ENCODE assay signal across 8 cellular contexts in the genomic region with DNA sequence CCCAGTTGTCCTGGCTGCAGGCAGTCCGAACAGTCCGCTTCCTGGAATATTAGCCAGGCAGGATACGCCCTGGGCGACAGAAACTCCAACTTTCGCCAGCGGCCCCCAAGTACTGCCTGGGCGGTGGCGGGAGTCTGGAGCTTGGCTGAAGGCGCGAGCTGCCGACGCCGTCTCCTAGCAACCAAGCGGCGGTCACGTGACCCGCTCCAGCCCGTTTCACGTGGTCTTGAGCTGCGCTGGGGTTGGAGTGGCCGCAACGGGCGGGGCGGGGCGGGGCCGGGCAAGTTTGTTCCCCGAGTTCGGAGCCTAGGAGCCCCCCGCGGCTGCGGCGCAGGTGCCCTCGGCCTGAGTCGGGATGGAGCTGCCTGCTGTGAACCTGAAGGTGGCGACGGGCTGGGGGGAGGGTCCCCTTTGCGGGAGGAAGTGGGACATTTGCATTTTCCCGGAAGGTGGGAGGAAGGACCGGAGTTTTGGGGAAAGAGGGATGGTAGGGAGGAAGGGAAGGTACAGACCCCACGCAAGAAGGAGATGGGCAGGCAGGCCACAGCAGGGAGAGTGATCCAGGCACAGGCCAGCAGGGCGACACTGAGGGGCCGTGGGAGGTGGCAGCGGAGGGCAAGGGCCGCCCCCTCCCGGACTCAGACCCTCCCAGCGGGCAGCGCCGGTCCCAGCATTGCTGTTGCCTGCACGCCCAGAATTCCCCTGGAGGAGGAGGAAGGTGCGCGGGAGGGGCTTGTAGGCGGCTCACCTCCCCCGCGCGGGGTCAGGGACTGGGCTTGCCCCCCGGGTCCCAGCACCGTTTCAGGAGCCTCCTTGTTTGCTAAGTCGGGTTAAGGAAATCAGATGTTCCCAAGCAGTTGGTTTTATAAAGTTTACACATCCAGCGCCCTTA. TPM values are rescaled to one million over a fixed set of nuclear protein-coding genes. Genes with fewer than 3 reads are reported as not detected.
DNase-seq lines count a peak whose midpoint lies in the region; ATAC-seq, FAIRE-seq and TF ChIP-seq lines count a peak whose summit lies in the region.

A gene with protein sequence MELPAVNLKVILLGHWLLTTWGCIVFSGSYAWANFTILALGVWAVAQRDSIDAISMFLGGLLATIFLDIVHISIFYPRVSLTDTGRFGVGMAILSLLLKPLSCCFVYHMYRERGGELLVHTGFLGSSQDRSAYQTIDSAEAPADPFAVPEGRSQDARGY (plus strand): TSS at position 283 of the 892 bp plus-strand sequence. CDS start 73 bp downstream, at position 356.

- H3K4me2 ChIP-seq in H1 (ENCODE audit: insufficient read depth in 1 of 2, low read depth in 2 of 2, low read length in 2 of 2) = peak within 1 kb of the TSS; percentile 96
- peak within 1 kb of the TSS; percentile 90 for H3K4me2 ChIP-seq in mesenchymal stem cell (ENCODE audit: low read length, poor library complexity, severe bottlenecking)

- 0 out of 2 replicates have a peak, but pooled peaks cover 2% of the 10 kb centered on the region for H3K79me1 ChIP-seq in H1 (ENCODE audit: low read depth, low read length)
- peaks cover 17% of the 10 kb centered on the region for H3K79me1 ChIP-seq in mesenchymal stem cell (replicated peaks; ENCODE audit: low read length, poor library complexity, severe bottlenecking)

- H2BK15ac ChIP-seq in H1 (ENCODE audit: low read length) = peak within 1 kb of the TSS; percentile 97; the same call in 1 of the 2 replicates
- peak within 1 kb of the TSS; percentile 60 for H2BK15ac ChIP-seq in mesenchymal stem cell (ENCODE audit: low read depth, poor library complexity, severe bottlenecking)

- H2AK5ac ChIP-seq in H1 (ENCODE audit: low read depth, low read length) = peak within 1 kb of the TSS; percentile 44; the same call in 1 of the 2 replicates
- no peak within 1 kb of the TSS for H2AK5ac ChIP-seq in mesenchymal stem cell (ENCODE audit: low read length, severe bottlenecking)

- peak; percentile 94 for DNase-seq in AG08395 (ENCODE audit: low spot score)
- DNase-seq in HL-60 (ENCODE audit: low read depth in 1 of 2, low spot score in 1 of 2) = peak; percentile 96
- DNase-seq in NOMO-1 treated with DMSO at 0.1 percent for 48 hours (lab: John Stamatoyannopoulos, UW; ENCODE audit: unreplicated experiment) = peak; percentile 87
- peak; percentile 66 to 75 (median 72) for DNase-seq in activated CD8-positive, alpha-beta memory T cell treated with anti-CD3 and anti-CD28 coated beads for 48 hours (ENCODE audit: low read depth in 2 of 3, low spot score in 2 of 3)
- DNase-seq in H1 (ENCODE audit: low read depth in 1 of 2, low spot score in 2 of 2) = peak; percentile 79 to 96
- DNase-seq in mesenchymal stem cell = peak; percentile 93
- peak; percentile 72 for DNase-seq in stimulated activated CD8-positive, alpha-beta memory T cell treated with anti-CD3 and anti-CD28 coated beads, Interleukin-12 subunit alpha, Interleukin-12 subunit beta, amount 100 ng/mL, for 24 hours (ENCODE audit: extremely low read depth)

- H2BK12ac ChIP-seq in H1 (ENCODE audit: low read depth, low read length) (peak within 1 kb of the TSS; percentile 77), mesenchymal stem cell (ENCODE audit: low read length in 2 of 2) (peak within 1 kb of the TSS; percentile 49 to 89)

- peaks cover 10% of the 10 kb centered on the region for H3K23me2 ChIP-seq in H1 (ENCODE audit: low read depth, low read length)

- H3K79me2 ChIP-seq in H1 (ENCODE audit: control insufficient read depth in 1 of 2, insufficient read depth in 2 of 2, low read length in 2 of 2) = peaks cover 0 to 9% of the 10 kb centered on the region in 2 experiments; a peak in 1 of 4 replicates

- H4K91ac ChIP-seq in H1 (replicated peaks; ENCODE audit: insufficient read length, low read length) = peak within 1 kb of the TSS; percentile 94
- peak within 1 kb of the TSS; percentile 95 for H4K91ac ChIP-seq in mesenchymal stem cell (ENCODE audit: low read length)

- CTCF ChIA-PET in H1 (lab: Charles Lee; ENCODE audit: partially characterized antibody) = interaction anchor here (1.0 to 3.6 kb wide), 12 partner anchors 10 to 231 kb away, joined by 3 to 21 read pairs (median 4); a partner anchor contains a TSS

- H3K18ac ChIP-seq in H1 (ENCODE audit: extremely low read depth, low read length) = peak within 1 kb of the TSS; percentile 93
- peak within 1 kb of the TSS; percentile 47 to 99 for H3K18ac ChIP-seq in mesenchymal stem cell (ENCODE audit: low read depth in 1 of 2, low read length in 2 of 2)

- no peaks in the 10 kb centered on the region for H4K20me1 ChIP-seq in H1 (replicated peaks in 1 of 2; ENCODE audit: control insufficient read depth in 1 of 2, insufficient read depth in 2 of 2, low read length in 2 of 2)

- H2AFZ ChIP-seq in H1 (ENCODE audit: low read length) (peak within 1 kb of the TSS; percentile 59), mesenchymal stem cell (ENCODE audit: low read depth, low read length) (peak within 1 kb of the TSS; percentile 95)

- peak within 1 kb of the TSS; percentile 82 for H3K56ac ChIP-seq in H1 (replicated peaks; ENCODE audit: insufficient read length, low read depth, low read length)

- H3K4me1 ChIP-seq in H1 (replicated peaks in 1 of 4; ENCODE audit: control insufficient read depth in 3 of 4, insufficient read depth in 4 of 4, low read length in 3 of 4) (peaks cover 10 to 39% (median 13%) of the 10 kb centered on the region in 4 experiments), mesenchymal stem cell (ENCODE audit: control insufficient read depth, insufficient read depth, low read depth, low read length) (peaks cover 11% of the 10 kb centered on the region)

- H3K14ac ChIP-seq in H1 (ENCODE audit: insufficient read length) (no peak within 1 kb of the TSS), mesenchymal stem cell (ENCODE audit: low read length in 2 of 2) (peak within 1 kb of the TSS in 1 of 2 experiments; percentile 100)

- H3K4me3 ChIP-seq in HL-60 (replicated peaks; ENCODE audit: insufficient read depth, low read length) = peak within 1 kb of the TSS; percentile 79
- H3K4me3 ChIP-seq in H1 (ENCODE audit: extremely low read depth in 1 of 4, insufficient read depth in 2 of 4, low read depth in 3 of 4, low read length in 4 of 4) = peak within 1 kb of the TSS; percentile 58 to 86 (median 80)
- H3K4me3 ChIP-seq in mesenchymal stem cell (ENCODE audit: insufficient read depth in 1 of 2, low read depth in 1 of 2, low read length in 2 of 2) = peak within 1 kb of the TSS; percentile 80 to 98

- TF ChIP-seq RAD21 in H1 (IDR thresholded peaks at IDR 0.05 in 1 of 2, conservative IDR thresholded peaks at IDR 0.05 in 1 of 2; ENCODE audit: low read depth in 2 of 2, low read length in 2 of 2) = no peak

- peak in 1 of 2 experiments; percentile 73; a peak in 2 of 3 replicates for TF ChIP-seq POLR2A in H1 (IDR thresholded peaks at IDR 0.05; ENCODE audit: control extremely low read depth in 1 of 2, low read depth in 2 of 2, low read length in 2 of 2)

- H3K36me3 ChIP-seq in H1 (ENCODE audit: control insufficient read depth in 2 of 4, insufficient read depth in 4 of 4, low read length in 3 of 4) = no peaks in the 10 kb centered on the region
- peaks cover 0 to 4% of the 10 kb centered on the region in 2 experiments for H3K36me3 ChIP-seq in mesenchymal stem cell (ENCODE audit: control insufficient read depth in 1 of 2, insufficient read depth in 2 of 2, low read depth in 1 of 2, low read length in 2 of 2)

- TF ChIP-seq CTCF in HL-60 (IDR thresholded peaks at IDR 0.05; ENCODE audit: insufficient read depth, low read length) = no peak
- TF ChIP-seq CTCF in H1 (IDR thresholded peaks at IDR 0.05; ENCODE audit: control extremely low read depth in 1 of 3, insufficient read depth in 1 of 3, low read depth in 1 of 3, low read length in 3 of 3) = peak in 2 of 3 experiments; percentile 8 to 23; a peak in 2 of 4 replicates

- TF ChIP-seq EP300 in H1 (IDR thresholded peaks at IDR 0.05; ENCODE audit: borderline replicate concordance in 1 of 2, low read depth in 2 of 2, low read length in 2 of 2) = peak in 1 of 2 experiments; percentile 53; a peak in 1 of 3 replicates

- POLR2A ChIA-PET in H1 (lab: Charles Lee; ENCODE audit: partially characterized antibody) = interaction anchor here (0.5 to 5.1 kb wide), 34 partner anchors 10 to 258 kb away, joined by 3 to 35 read pairs (median 5); a partner anchor contains a TSS

- H2BK120ac ChIP-seq in H1 (replicated peaks; ENCODE audit: low read depth, low read length) (peak within 1 kb of the TSS; percentile 37), mesenchymal stem cell (ENCODE audit: low read depth, low read length) (peak within 1 kb of the TSS; percentile 75)

- H2BK5ac ChIP-seq in H1 (ENCODE audit: low read depth, low read length) = peak within 1 kb of the TSS; percentile 98
- no peak within 1 kb of the TSS for H2BK5ac ChIP-seq in mesenchymal stem cell (ENCODE audit: low read depth, low read length, poor library complexity, severe bottlenecking)

- peak within 1 kb of the TSS; percentile 97; the same call in 1 of the 2 replicates for H2BK20ac ChIP-seq in H1 (ENCODE audit: low read length)

- 2% methylated on average over 42 of the region's 59 CpGs; no CpG with 5 or more reads in 1 of the 2 experiments for WGBS in H1 (ENCODE audit: extremely low coverage in 1 of 2, insufficient coverage in 1 of 2, insufficient read length in 1 of 2, insufficient replicate concordance in 2 of 2, low coverage in 1 of 2, low lambda C conversion rate in 2 of 2, missing lambda C conversion rate in 1 of 2), 2 experiments
- WGBS in mesenchymal stem cell = under 1% methylated on average over 49 of the region's 59 CpGs

- H3K4ac ChIP-seq in H1 (replicated peaks; ENCODE audit: insufficient read length, low read depth, low read length) = peak within 1 kb of the TSS; percentile 99
- H3K4ac ChIP-seq in mesenchymal stem cell (ENCODE audit: low read depth in 1 of 2, low read length in 2 of 2) = peak within 1 kb of the TSS; percentile 71 to 77

- H3K27ac ChIP-seq in HL-60 (replicated peaks) = peak within 1 kb of the TSS; percentile 98
- H3K27ac ChIP-seq in H1 (ENCODE audit: low read depth, low read length) = peak within 1 kb of the TSS; percentile 83
- peak within 1 kb of the TSS; percentile 33 for H3K27ac ChIP-seq in mesenchymal stem cell (ENCODE audit: low read length, poor library complexity, severe bottlenecking)

- H3K9me3 ChIP-seq in H1 (ENCODE audit: insufficient read depth in 2 of 2, low read depth in 1 of 2, low read length in 1 of 2) = no peaks in the 10 kb centered on the region
- no peaks in the 10 kb centered on the region for H3K9me3 ChIP-seq in mesenchymal stem cell (ENCODE audit: control insufficient read depth, low read length)

- ATAC-seq in GM19043 (IDR thresholded peaks at IDR 0.05; ENCODE audit: low read depth, unreplicated experiment) = peak; percentile 42

- H3K27me3 ChIP-seq in HL-60 (ENCODE audit: insufficient read depth, poor library complexity, severe bottlenecking) (no peaks in the 10 kb centered on the region), H1 (replicated peaks in 1 of 4; ENCODE audit: control insufficient read depth in 3 of 4, extremely low read depth in 1 of 4, insufficient read depth in 3 of 4, low read length in 3 of 4) (no peaks in the 10 kb centered on the region), mesenchymal stem cell (ENCODE audit: control insufficient read depth in 1 of 2, insufficient read depth in 1 of 2, low read length in 2 of 2) (no peaks in the 10 kb centered on the region)

- FAIRE-seq in H1 (lab: Jason Lieb, UNC) = no peak

- H3K23ac ChIP-seq in H1 (ENCODE audit: insufficient read length) = no peak within 1 kb of the TSS
- H3K23ac ChIP-seq in mesenchymal stem cell (ENCODE audit: low read length in 2 of 2) = peak within 1 kb of the TSS in 1 of 2 experiments; percentile 91

- H3K9ac ChIP-seq in H1 (replicated peaks in 1 of 4; ENCODE audit: extremely low read depth in 1 of 4, low read depth in 3 of 4, low read length in 3 of 4) = peak within 1 kb of the TSS in 3 of 4 experiments; percentile 58 to 75 (median 75); a peak in 6 of 7 replicates
- peak within 1 kb of the TSS; percentile 97 for H3K9ac ChIP-seq in mesenchymal stem cell (ENCODE audit: low read length)

- H4K8ac ChIP-seq in H1 (ENCODE audit: extremely low read depth, insufficient read depth, low read length) = peak within 1 kb of the TSS; percentile 90
- H4K8ac ChIP-seq in mesenchymal stem cell (ENCODE audit: low read length) = peak within 1 kb of the TSS; percentile 88

- peak within 1 kb of the TSS; percentile 97 for H4K5ac ChIP-seq in H1 (ENCODE audit: insufficient read length, low read depth, low read length)

RNA-seq across cellular contexts. Expression of the gene that starts here (rescaled TPM):
- 69.7 and 70.9 TPM in 2 replicates for total RNA-seq in H1 (2021; fragmentation: NEBNext Ultra II Directional; extraction: Animal tissue kit (Norgen Biotek cat#: 25700))
- polyA plus RNA-seq in H1 (2011; rRNA removed) = 192 and 261 TPM in 2 replicates
- 143 TPM for polyA plus RNA-seq in H1 (2011; cell fraction: cytosol; rRNA removed)
- 170 TPM for polyA plus RNA-seq in H1 (2011; cell fraction: nucleus; rRNA removed)
- polyA plus RNA-seq in H1 (2012, experiment 1 of 2) = 62.9 to 98.6 TPM (median 90.5 TPM) in 4 replicates
- polyA plus RNA-seq in H1 (2012, experiment 2 of 2) = 114 TPM
- polyA plus RNA-seq in H1 (2013, experiment 1 of 2) = 85.2 TPM
- polyA plus RNA-seq in H1 (2013, experiment 2 of 2) = 106 TPM
- polyA minus RNA-seq in H1 (2011; rRNA and poly(A)+ RNA removed) = 53.6 and 60.7 TPM in 2 replicates
- 48.1 TPM for polyA minus RNA-seq in H1 (2011; cell fraction: cytosol; rRNA and poly(A)+ RNA removed)
- polyA minus RNA-seq in H1 (2011; cell fraction: nucleus; rRNA and poly(A)+ RNA removed) = 36.8 TPM
- polyA plus RNA-seq in mesenchymal stem cell (2013, experiment 1 of 2) = 45.8 TPM
- 47.1 TPM for polyA plus RNA-seq in mesenchymal stem cell (2013, experiment 2 of 2)

Comparison
In these comparisons a context has a peak if more than half of its experiments do, and no peak if none do; other contexts are left out.
1. Peak in every context shown above with its lines: DNase-seq, ATAC-seq, H3K4me3 ChIP-seq and H3K27ac ChIP-seq.
2. H3K27ac ChIP-seq: peak in every context shown above with its lines; median percentile 98 in HL-60; 83 in H1; 33 in mesenchymal stem cell.